ENCODE assay signal across 9 cellular contexts in genomic region chr2:25566694-25567093, GRCh38.
DNase-seq lines count a peak whose midpoint lies in the region; ATAC-seq and TF ChIP-seq lines count a peak whose summit lies in the region.
"Had no signal": no experiment of that assay in that cellular context is flagged by ENCODE, and none has a peak within 500 bp of the region (broad histone marks: within the 10 kb centered on the region; RNA-seq: fewer than 3 reads in every experiment).

No MANE protein-coding gene starts in this region.

- DNase-seq in Right ventricle myocardium inferior (ENCODE audit: missing footprints), result peak; percentile 73
- no peak for DNase-seq in right atrium auricular region (ENCODE audit: low spot score)
- peak; percentile 65 for DNase-seq in choroid plexus epithelial cell (ENCODE audit: low read depth)
- peak in 1 of 2 donors; percentile 52 for DNase-seq in upper lobe of left lung
- DNase-seq in NCI-H446 treated with DMSO at 0.1 percent for 48 hours (lab: John Stamatoyannopoulos, UW), result no peak
- no peak for DNase-seq in stimulated activated CD4-positive, alpha-beta T cell treated with anti-CD3 and anti-CD28 coated beads, Interleukin-1b, Interleukin-23, amount 100 ng/mL, for 48 hours
- DNase-seq in activated CD4-positive, alpha-beta T cell treated with anti-CD3 and anti-CD28 coated beads for 36 hours, result no peak

- POLR2A ChIA-PET in activated CD4-positive, alpha-beta T cell treated with anti-CD3 and anti-CD28 coated beads for 36 hours (lab: Charles Lee), result no interaction called here

- H3K4me1 ChIP-seq in right atrium auricular region (no peaks in the 10 kb centered on the region), upper lobe of left lung (peaks cover 0 to 8% (median 3%) of the 10 kb centered on the region in 4 donors)

- H3K9me3 ChIP-seq in right atrium auricular region (no peaks in the 10 kb centered on the region), upper lobe of left lung (no peaks in the 10 kb centered on the region)

- H3K27me3 ChIP-seq in right atrium auricular region (no peaks in the 10 kb centered on the region), upper lobe of left lung (no peaks in the 10 kb centered on the region)

- peak; percentile 63 for ATAC-seq in Right ventricle myocardium inferior
- peak; percentile 50 for ATAC-seq in HG03457 (IDR thresholded peaks at IDR 0.05; ENCODE audit: unreplicated experiment)
- peak; percentile 50 to 79 for ATAC-seq in upper lobe of left lung (ENCODE audit: low FRiP score in 2 of 2)
- no peak for ATAC-seq in activated CD4-positive, alpha-beta T cell treated with anti-CD3 and anti-CD28 coated beads for 36 hours

- no peaks in the 10 kb centered on the region for H3K27me3 Mint-ChIP-seq in activated CD4-positive, alpha-beta T cell treated with anti-CD3 and anti-CD28 coated beads for 36 hours

- no peak for TF ChIP-seq EP300 in upper lobe of left lung (IDR thresholded peaks at IDR 0.05)

- H3K27ac Mint-ChIP-seq in activated CD4-positive, alpha-beta T cell treated with anti-CD3 and anti-CD28 coated beads for 36 hours, result no peak overlapping the region

- TF ChIP-seq POLR2A in upper lobe of left lung (IDR thresholded peaks at IDR 0.05), result no peak

- H3K36me3 ChIP-seq in right atrium auricular region (no peaks in the 10 kb centered on the region), upper lobe of left lung (no peaks in the 10 kb centered on the region)

- no peak for TF ChIP-seq CTCF in right atrium auricular region (IDR thresholded peaks at IDR 0.05)
- no peak for TF ChIP-seq CTCF in choroid plexus epithelial cell (conservative IDR thresholded peaks at IDR 0.05; ENCODE audit: low read depth, low read length)
- TF ChIP-seq CTCF in upper lobe of left lung (IDR thresholded peaks at IDR 0.05), result no peak

- H3K27ac ChIP-seq in right atrium auricular region (no peak overlapping the region), upper lobe of left lung (no peak overlapping the region)

- intact Hi-C loops in Right ventricle myocardium inferior (cut with DNase I), result no loop called here
- intact Hi-C loops in activated CD4-positive, alpha-beta T cell treated with anti-CD3 and anti-CD28 coated beads for 36 hours (cut with DNase I, micrococcal nuclease), result loop anchor here in 1 of 2 experiments (1.0 kb wide), 3 partner anchors 44 to 257 kb away; no protein-coding TSS in a partner anchor

- 45 to 46% methylated on average over 2 of the region's 2 CpGs for WGBS in upper lobe of left lung, 2 donors

- H3K4me3 Mint-ChIP-seq in activated CD4-positive, alpha-beta T cell treated with anti-CD3 and anti-CD28 coated beads for 36 hours, result no peak overlapping the region

- peaks cover 10% of the 10 kb centered on the region for H3K4me1 Mint-ChIP-seq in activated CD4-positive, alpha-beta T cell treated with anti-CD3 and anti-CD28 coated beads for 36 hours

- CTCF ChIA-PET in activated CD4-positive, alpha-beta T cell treated with anti-CD3 and anti-CD28 coated beads for 36 hours (lab: Charles Lee), result interaction anchor here (0.7 to 1.6 kb wide), 11 partner anchors 8 to 401 kb away, joined by 3 to 8 read pairs (median 4); no protein-coding TSS in a partner anchor

- H3K36me3 Mint-ChIP-seq in activated CD4-positive, alpha-beta T cell treated with anti-CD3 and anti-CD28 coated beads for 36 hours (ENCODE audit: low read depth), result peaks cover 4% of the 10 kb centered on the region

- H3K9me3 Mint-ChIP-seq in activated CD4-positive, alpha-beta T cell treated with anti-CD3 and anti-CD28 coated beads for 36 hours (ENCODE audit: low read depth), result no peaks in the 10 kb centered on the region

- H3K4me3 ChIP-seq in right atrium auricular region (no peak overlapping the region), choroid plexus epithelial cell (ENCODE audit: low read depth, low read length) (no peak overlapping the region), upper lobe of left lung (no peak overlapping the region)
- H3K4me3 ChIP-seq: skin epidermis had no signal

Comparison
In these comparisons a context has a peak if more than half of its experiments do, and no peak if none do; other contexts are left out.
1. DNase-seq: peak in Right ventricle myocardium inferior (single experiment) and choroid plexus epithelial cell (single experiment); none in right atrium auricular region (single experiment), NCI-H446 treated with DMSO at 0.1 percent for 48 hours (single experiment), stimulated activated CD4-positive, alpha-beta T cell treated with anti-CD3 and anti-CD28 coated beads, Interleukin-1b, Interleukin-23, amount 100 ng/mL, for 48 hours (single experiment) and activated CD4-positive, alpha-beta T cell treated with anti-CD3 and anti-CD28 coated beads for 36 hours (single experiment).